In genomic region chr16:23423496-23424049, GRCh38 we compare ENCODE assay signal across 8 cellular contexts. TPM values are rescaled to one million over a fixed set of nuclear protein-coding genes. Genes with fewer than 3 reads are reported as not detected.
A peak's percentile ranks its signal among the peaks of the same experiment; 100 is the strongest.
DNase-seq lines count a peak whose midpoint lies in the region; ATAC-seq, FAIRE-seq and TF ChIP-seq lines count a peak whose summit lies in the region.

No MANE protein-coding gene starts in this region.

- no peaks in the 10 kb centered on the region for H3K9me3 Mint-ChIP-seq in effector memory CD8-positive, alpha-beta T cell

- H3K4me3 Mint-ChIP-seq in effector memory CD8-positive, alpha-beta T cell, result no peak overlapping the region

- ATAC-seq in esophagus mucosa (peak; percentile 94), pancreas (peak; percentile 80 to 96 (median 90)), HG03354 (IDR thresholded peaks at IDR 0.05; ENCODE audit: poor library complexity, severe bottlenecking, unreplicated experiment) (no peak), GM21786 (IDR thresholded peaks at IDR 0.05; ENCODE audit: unreplicated experiment) (no peak)
- ATAC-seq in effector memory CD8-positive, alpha-beta T cell (replicated peaks), result no peak

- H3K27me3 ChIP-seq in pancreas, result no peaks in the 10 kb centered on the region

- WGBS in pancreas, 2 donors, result 50 to 53% methylated on average over 11 of the region's 11 CpGs

- H3K36me3 Mint-ChIP-seq in effector memory CD8-positive, alpha-beta T cell (ENCODE audit: insufficient read depth), result peaks cover 37% of the 10 kb centered on the region

- H3K4me1 Mint-ChIP-seq in effector memory CD8-positive, alpha-beta T cell (ENCODE audit: low read depth in 2 of 2), result no peaks in the 10 kb centered on the region

- no peaks in the 10 kb centered on the region for H3K27me3 Mint-ChIP-seq in effector memory CD8-positive, alpha-beta T cell

- no peak overlapping the region for H3K27ac Mint-ChIP-seq in effector memory CD8-positive, alpha-beta T cell

- DNase-seq in COLO829 (ENCODE audit: low spot score) (peak; percentile 75), NCI-H69 (lab: John Stamatoyannopoulos, UW) (peak; percentile 97), pancreas (peak in 4 of 6 donors; percentile 52 to 77 (median 61)), NCI-H526 (lab: John Stamatoyannopoulos, UW) (no peak)
- no peak for DNase-seq in effector memory CD8-positive, alpha-beta T cell

- TF ChIP-seq CTCF in pancreas (IDR thresholded peaks at IDR 0.05), result no peak

- no peaks in the 10 kb centered on the region for H3K36me3 ChIP-seq in pancreas

- H3K4me3 ChIP-seq in pancreas, result no peak overlapping the region

- no peaks in the 10 kb centered on the region for H3K9me3 ChIP-seq in pancreas

- peaks cover 0 to 7% (median 4%) of the 10 kb centered on the region in 3 donors for H3K4me1 ChIP-seq in pancreas

- peak overlapping the region in 3 of 4 donors; percentile 38 to 65 (median 51) for H3K27ac ChIP-seq in pancreas

- intact Hi-C loops in pancreas (cut with DNase I), result no loop called here

- peak; percentile 91 for FAIRE-seq in pancreas (lab: Jason Lieb, UNC)

RNA-seq across cellular contexts. Expression of gene COG7, which starts 29.4 kb away (rescaled TPM):
- 14.8 TPM for total RNA-seq in esophagus mucosa
- 10 to 100 TPM in 1 of 6 donors, 1 to 10 TPM in 5; 5.9 to 13.6 (median 8.0) TPM for total RNA-seq in pancreas
- 10 to 100 TPM; 21.8 to 34.0 TPM for polyA plus RNA-seq in pancreas

Comparison
In these comparisons a context has a peak if more than half of its experiments do, and no peak if none do; other contexts are left out.
1. DNase-seq: peak in COLO829 (single experiment), NCI-H69 (single experiment) and pancreas (4 of 6); none in effector memory CD8-positive, alpha-beta T cell (0 of 3) and NCI-H526 (0 of 2).
2. ATAC-seq: peak in esophagus mucosa (single experiment) and pancreas (4 of 4); none in HG03354 (single experiment), GM21786 (single experiment) and effector memory CD8-positive, alpha-beta T cell (single experiment).